In genomic region chr20:2470432-2471193, GRCh38 we compare ENCODE assay signal across 8 cellular contexts. TPM values are rescaled to one million over a fixed set of nuclear protein-coding genes. Genes with fewer than 3 reads are reported as not detected.
DNase-seq lines count a peak whose midpoint lies in the region; ATAC-seq and TF ChIP-seq lines count a peak whose summit lies in the region.

Gene SNRPB, minus strand, starts transcription at chr20:2470789. Its CDS starts 99 bp downstream, at chr20:2470690.

- no peaks in the 10 kb centered on the region for H3K27me3 Mint-ChIP-seq in activated CD4-positive, alpha-beta memory T cell treated with anti-CD3 and anti-CD28 coated beads for 36 hours

- peak within 1 kb of the TSS; percentile 82 to 91 for H3K4me3 ChIP-seq in duodenal mucosa (ENCODE audit: low read depth in 1 of 2, low read length in 2 of 2)
- H3K4me3 ChIP-seq in right lobe of liver, result peak within 1 kb of the TSS; percentile 82 to 93 (median 89)

- CTCF ChIA-PET in activated CD4-positive, alpha-beta memory T cell treated with anti-CD3 and anti-CD28 coated beads for 36 hours (lab: Charles Lee), result interaction anchor here (0.8 to 5.7 kb wide), 9 partner anchors 15 to 253 kb away, joined by 3 to 36 read pairs (median 6); no protein-coding TSS in a partner anchor

- H3K9me3 Mint-ChIP-seq in activated CD4-positive, alpha-beta memory T cell treated with anti-CD3 and anti-CD28 coated beads for 36 hours, result no peaks in the 10 kb centered on the region

- POLR2A ChIA-PET in activated CD4-positive, alpha-beta memory T cell treated with anti-CD3 and anti-CD28 coated beads for 36 hours (lab: Charles Lee), result interaction anchor here (0.6 to 4.0 kb wide), 14 partner anchors 11 to 1143 kb away, joined by 3 to 23 read pairs (median 4); partner anchors contain the start of genes NOP56, STK35 and ZNF343

- peak within 1 kb of the TSS; percentile 89 to 90 for H3K9ac ChIP-seq in duodenal mucosa (ENCODE audit: low read depth in 1 of 2, low read length in 2 of 2)

- DNase-seq in CD1c-positive myeloid dendritic cell (ENCODE audit: extremely low spot score) (peak; percentile 99), NCI-H82 treated with DMSO at 0.1 percent for 48 hours (lab: John Stamatoyannopoulos, UW; ENCODE audit: unreplicated experiment) (peak; percentile 99), right lobe of liver (peak; percentile 97 to 98 (median 98))
- DNase-seq in activated CD4-positive, alpha-beta memory T cell treated with anti-CD3 and anti-CD28 coated beads for 36 hours, result peak; percentile 98
- DNase-seq in stimulated activated CD4-positive, alpha-beta T cell treated with anti-CD3 and anti-CD28 coated beads, Interleukin-4, amount 100 ng/mL, for 4 hours, result peak; percentile 91 to 97

- H3K27me3 ChIP-seq in duodenal mucosa (ENCODE audit: control insufficient read depth in 1 of 2, insufficient read depth in 2 of 2, low read length in 2 of 2) (no peaks in the 10 kb centered on the region), right lobe of liver (no peaks in the 10 kb centered on the region)

- H3K36me3 ChIP-seq in duodenal mucosa (ENCODE audit: control insufficient read depth in 1 of 2, insufficient read depth in 2 of 2, low read length in 2 of 2) (peaks cover 18 to 19% of the 10 kb centered on the region in 2 donors), right lobe of liver (peaks cover 0 to 20% (median 13%) of the 10 kb centered on the region in 4 donors)

- no peak for TF ChIP-seq CTCF in right lobe of liver (IDR thresholded peaks at IDR 0.05)

- H3K36me3 Mint-ChIP-seq in activated CD4-positive, alpha-beta memory T cell treated with anti-CD3 and anti-CD28 coated beads for 36 hours, result peaks cover 48% of the 10 kb centered on the region

- H3K4me3 Mint-ChIP-seq in activated CD4-positive, alpha-beta memory T cell treated with anti-CD3 and anti-CD28 coated beads for 36 hours, result peak within 1 kb of the TSS; percentile 100

- WGBS in right lobe of liver (ENCODE audit: insufficient coverage, low coverage, low lambda C conversion rate, missing lambda C conversion rate), result under 1% methylated on average over 40 of the region's 52 CpGs

- peaks cover 16 to 21% of the 10 kb centered on the region in 2 donors for H3K4me1 ChIP-seq in duodenal mucosa (ENCODE audit: control insufficient read depth in 1 of 2, insufficient read depth in 2 of 2, low read length in 2 of 2)
- peaks cover 0 to 15% (median 6%) of the 10 kb centered on the region in 4 donors for H3K4me1 ChIP-seq in right lobe of liver

- H3K9me3 ChIP-seq in duodenal mucosa (ENCODE audit: control insufficient read depth in 1 of 2, low read length in 2 of 2) (no peaks in the 10 kb centered on the region), right lobe of liver (no peaks in the 10 kb centered on the region)

- ATAC-seq in GM19438 (IDR thresholded peaks at IDR 0.05; ENCODE audit: low read depth, unreplicated experiment) (peak; percentile 95), HG03575 (IDR thresholded peaks at IDR 0.05; ENCODE audit: extremely low read depth, insufficient number of reproducible peaks, low FRiP score, unreplicated experiment) (peak; percentile 85), right lobe of liver (peak; percentile 97 to 99 (median 98))

- H3K27ac ChIP-seq in duodenal mucosa (ENCODE audit: low read depth, low read length) (peak within 1 kb of the TSS; percentile 92), right lobe of liver (peak within 1 kb of the TSS; percentile 80 to 94 (median 93))

- intact Hi-C loops in activated CD4-positive, alpha-beta memory T cell treated with anti-CD3 and anti-CD28 coated beads for 36 hours (cut with micrococcal nuclease), result loop anchor here (1.0 to 2.0 kb wide), 6 partner anchors 39 to 402 kb away; partner anchors contain the start of genes IDH3B and NOP56
- intact Hi-C loops in right lobe of liver (cut with DNase I), result no loop called here

- peaks cover 43% of the 10 kb centered on the region for H3K4me1 Mint-ChIP-seq in activated CD4-positive, alpha-beta memory T cell treated with anti-CD3 and anti-CD28 coated beads for 36 hours (ENCODE audit: low read depth)

- peak within 1 kb of the TSS; percentile 100 for H3K27ac Mint-ChIP-seq in activated CD4-positive, alpha-beta memory T cell treated with anti-CD3 and anti-CD28 coated beads for 36 hours

- TF ChIP-seq POLR2A in right lobe of liver (IDR thresholded peaks at IDR 0.05), result peak; percentile 95

RNA-seq across cellular contexts. Expression of gene SNRPB, which starts in this region (rescaled TPM):
- 100 to 1,000 TPM; 452 TPM for total RNA-seq in activated CD4-positive, alpha-beta memory T cell treated with anti-CD3 and anti-CD28 coated beads for 36 hours
- 100 to 1,000 TPM in 1 of 6 experiments, 10 to 100 TPM in 5; 25.4 to 105 (median 48.1) TPM for total RNA-seq in right lobe of liver

Comparison
In these comparisons a context has a peak if more than half of its experiments do, and no peak if none do; other contexts are left out.
1. Peak in every context shown above with its lines: DNase-seq, ATAC-seq, H3K4me3 ChIP-seq and H3K27ac ChIP-seq.
2. RNA of gene SNRPB (total RNA-seq): 452 TPM in activated CD4-positive, alpha-beta memory T cell treated with anti-CD3 and anti-CD28 coated beads for 36 hours; 25.4 to 105 TPM in right lobe of liver; every median in the first group is over 4 times any median in the second.